Comparison of ENCODE assay signal across 8 cellular contexts in the genomic region with DNA sequence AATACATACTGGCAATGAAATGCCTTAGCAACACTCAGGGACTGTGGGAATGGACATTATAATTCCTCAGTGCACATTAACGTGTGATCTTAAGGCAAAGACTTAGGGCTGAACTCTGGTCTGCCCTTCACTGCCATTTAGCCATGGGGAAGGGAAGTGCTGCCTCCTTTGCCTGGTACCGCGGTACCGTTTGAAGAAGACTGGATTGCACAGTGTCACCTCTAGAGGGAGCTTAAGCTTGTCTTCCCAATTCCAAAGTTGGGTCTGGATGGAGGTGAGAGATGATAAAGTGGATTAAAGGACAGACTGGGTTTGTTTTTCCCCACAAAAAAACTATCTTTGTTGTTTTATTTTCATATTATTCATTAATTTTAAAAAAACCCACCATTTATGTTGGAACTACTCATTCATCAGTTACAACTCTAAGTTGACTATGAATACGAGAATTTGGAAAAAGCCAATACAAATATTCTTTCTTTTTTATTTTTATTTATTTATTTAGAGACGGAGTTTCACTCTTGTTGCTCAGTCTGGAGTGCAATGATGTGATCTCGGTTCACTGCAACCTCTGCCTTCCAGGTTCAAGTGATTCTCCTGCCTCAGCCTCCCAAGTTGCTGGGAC.
DNase-seq lines count a peak whose midpoint lies in the region; ATAC-seq and TF ChIP-seq lines count a peak whose summit lies in the region.

No MANE protein-coding gene starts in this region.

- POLR2A ChIA-PET in A673 (lab: Charles Lee; ENCODE audit: low non-redundant PET), result no interaction called here
- POLR2A ChIA-PET in PC-9 (lab: Charles Lee; ENCODE audit: unreplicated experiment), result no interaction called here

- no peak overlapping the region for H2AFZ ChIP-seq in PC-9

- no peaks in the 10 kb centered on the region for H3K36me3 ChIP-seq in A673 (ENCODE audit: insufficient read depth, low read length, poor library complexity, severe bottlenecking)
- H3K36me3 ChIP-seq in PC-9 (ENCODE audit: low read depth), result no peaks in the 10 kb centered on the region
- H3K36me3 ChIP-seq in sigmoid colon, result no peaks in the 10 kb centered on the region

- H4K20me1 ChIP-seq in PC-9 (ENCODE audit: insufficient read depth), result no peaks in the 10 kb centered on the region

- no TSS peak for BruUV-seq in A673 (replicated peaks; lab: Mats Ljungman, UMichigan)
- BruUV-seq in PC-9 (replicated peaks; lab: Mats Ljungman, UMichigan), result no TSS peak

- CTCF ChIA-PET in A673 (lab: Charles Lee) (no interaction called here), PC-9 (lab: Charles Lee) (interaction anchor here (0.6 kb wide), 1 partner anchor 416 kb away, joined by 3 read pairs; no protein-coding TSS in a partner anchor)

- H3K79me2 ChIP-seq in PC-9 (ENCODE audit: low read depth), result no peaks in the 10 kb centered on the region

- peak; percentile 50 for DNase-seq in A673 (ENCODE audit: low spot score)
- DNase-seq in GM13977 (ENCODE audit: low spot score), result no peak
- peak in 1 of 2 experiments; percentile 3 for DNase-seq in PC-9
- DNase-seq in fibroblast of villous mesenchyme (ENCODE audit: low read depth), result peak; percentile 19
- DNase-seq in sigmoid colon, result no peak
- no peak for DNase-seq in activated CD4-positive, alpha-beta T cell treated with anti-CD3 and anti-CD28 coated beads, Interleukin-2, amount 50 U/mL, for 48 hours

- in situ Hi-C loops in GM13977 (cut with MboI; ENCODE audit: low pct_unique_long_range_greater_than_20kb, low sequenced_read_pairs, unreplicated experiment), result no loop called here

- H3K9me2 ChIP-seq in PC-9 (ENCODE audit: insufficient read depth), result no peaks in the 10 kb centered on the region

- no peak overlapping the region for H3K4me3 ChIP-seq in A673 (ENCODE audit: low read depth, low read length, poor library complexity, severe bottlenecking)
- no peak overlapping the region for H3K4me3 ChIP-seq in PC-9
- no peak overlapping the region for H3K4me3 ChIP-seq in fibroblast of villous mesenchyme (ENCODE audit: low read depth, low read length)
- H3K4me3 ChIP-seq in sigmoid colon, result no peak overlapping the region

- H3K27ac ChIP-seq in A673 (ENCODE audit: low read depth, low read length, poor library complexity, severe bottlenecking), result no peak overlapping the region
- no peak overlapping the region for H3K27ac ChIP-seq in PC-9
- no peak overlapping the region for H3K27ac ChIP-seq in sigmoid colon

- H3K27me3 ChIP-seq in A673 (replicated peaks; ENCODE audit: insufficient read depth, low read depth, low read length, poor library complexity) (no peaks in the 10 kb centered on the region), PC-9 (ENCODE audit: insufficient read depth, low read depth) (peaks cover 71% of the 10 kb centered on the region), sigmoid colon (no peaks in the 10 kb centered on the region)

- intact Hi-C loops in A673 (cut with micrococcal nuclease; ENCODE audit: unreplicated experiment) (loop anchor here (5.0 kb wide), 1 partner anchor 103 kb away; no protein-coding TSS in a partner anchor), PC-9 (cut with micrococcal nuclease; ENCODE audit: unreplicated experiment) (no loop called here), sigmoid colon (cut with DNase I) (no loop called here)

- no peak for TF ChIP-seq EP300 in sigmoid colon (IDR thresholded peaks at IDR 0.05)

- TF ChIP-seq CTCF in A673 (conservative IDR thresholded peaks at IDR 0.05; ENCODE audit: low read depth, low read length) (peak; percentile 74), GM13977 (IDR thresholded peaks at IDR 0.05; ENCODE audit: extremely low read depth, insufficient read depth, missing control alignments) (peak; percentile 22), PC-9 (conservative IDR thresholded peaks at IDR 0.05) (peak; percentile 59; the same call in 1 of the 2 replicates), fibroblast of villous mesenchyme (IDR thresholded peaks at IDR 0.05; ENCODE audit: insufficient read depth, low read depth, low read length) (peak; percentile 67), sigmoid colon (IDR thresholded peaks at IDR 0.05) (peak in 3 of 4 experiments; percentile 24 to 39 (median 33))

- H3K4me1 ChIP-seq in A673 (ENCODE audit: insufficient read depth, low read length, poor library complexity, severe bottlenecking) (no peaks in the 10 kb centered on the region), PC-9 (replicated peaks; ENCODE audit: insufficient read depth) (no peaks in the 10 kb centered on the region), sigmoid colon (no peaks in the 10 kb centered on the region)

- H3K9me3 ChIP-seq in A673 (ENCODE audit: low read depth, low read length, poor library complexity, severe bottlenecking) (no peaks in the 10 kb centered on the region), PC-9 (ENCODE audit: insufficient read depth, low read depth) (no peaks in the 10 kb centered on the region), sigmoid colon (no peaks in the 10 kb centered on the region)

- H3F3A ChIP-seq in PC-9 (ENCODE audit: insufficient read depth, low read depth), result no peaks in the 10 kb centered on the region

- no peak overlapping the region for H3K4me2 ChIP-seq in PC-9

- no peak for ATAC-seq in GM19324 (IDR thresholded peaks at IDR 0.05; ENCODE audit: low FRiP score, unreplicated experiment)
- no peak for ATAC-seq in HG03280 (IDR thresholded peaks at IDR 0.05; ENCODE audit: unreplicated experiment)

- WGBS in sigmoid colon, 2 donors, result 14 to 28% methylated on average over 7 of the region's 7 CpGs

- no peak for TF ChIP-seq POLR2A in sigmoid colon (IDR thresholded peaks at IDR 0.05)

Comparison
In these comparisons a context has a peak if more than half of its experiments do, and no peak if none do; other contexts are left out.
1. DNase-seq: peak in A673 (single experiment) and fibroblast of villous mesenchyme (single experiment); none in GM13977 (single experiment), sigmoid colon (single experiment) and activated CD4-positive, alpha-beta T cell treated with anti-CD3 and anti-CD28 coated beads, Interleukin-2, amount 50 U/mL, for 48 hours (0 of 2).
2. CTCF ChIP-seq: peak in every context shown above with its lines; median percentile 74 in A673; 67 in fibroblast of villous mesenchyme; 59 in PC-9; 33 in sigmoid colon; 22 in GM13977.